ENCODE assay signal across 17 cellular contexts in genomic region chr10:13095094-13095493, GRCh38. TPM values are rescaled to one million over a fixed set of nuclear protein-coding genes. Genes with fewer than 3 reads are reported as not detected.
DNase-seq lines count a peak whose midpoint lies in the region; ATAC-seq, FAIRE-seq and TF ChIP-seq lines count a peak whose summit lies in the region.
"Had no signal": no experiment of that assay in that cellular context is flagged by ENCODE, and none has a peak within 500 bp of the region (broad histone marks: within the 10 kb centered on the region; RNA-seq: fewer than 3 reads in every experiment).

No MANE protein-coding gene starts in this region.

- CTCF ChIA-PET in HepG2 (lab: Yijun Ruan, JAX; ENCODE audit: low intra/inter-chr PET ratio, low total read pairs), result no interaction called here
- CTCF ChIA-PET in K562 (lab: Yijun Ruan, JAX; ENCODE audit: low intra/inter-chr PET ratio), result no interaction called here
- CTCF ChIA-PET in RWPE1 (lab: Yijun Ruan, JAX), result no interaction called here

- no peaks in the 10 kb centered on the region for H3K36me3 ChIP-seq in HepG2 (replicated peaks in 1 of 2; ENCODE audit: control insufficient read depth in 1 of 2, insufficient read depth in 2 of 2, low read length in 2 of 2)
- no peaks in the 10 kb centered on the region for H3K36me3 ChIP-seq in right lobe of liver
- no peaks in the 10 kb centered on the region for H3K36me3 ChIP-seq in K562 (ENCODE audit: control insufficient read depth, insufficient read depth, low read length)

- H3K9me1 ChIP-seq in K562 (ENCODE audit: control insufficient read depth, insufficient read depth, low read length), result no peaks in the 10 kb centered on the region

- 3% methylated on average over 3 of the region's 3 CpGs for WGBS in HepG2 (ENCODE audit: low lambda C conversion rate)
- WGBS in right lobe of liver (ENCODE audit: insufficient coverage, low coverage, low lambda C conversion rate, missing lambda C conversion rate), result 40% methylated on average over 3 of the region's 3 CpGs
- WGBS in K562 (ENCODE audit: insufficient coverage, low coverage, missing lambda C conversion rate), result 14% methylated on average over 3 of the region's 3 CpGs

- intact Hi-C loops in HepG2 (cut with micrococcal nuclease; ENCODE audit: unreplicated experiment) (no loop called here), right lobe of liver (cut with DNase I) (no loop called here), K562 (cut with micrococcal nuclease) (no loop called here)

- TF ChIP-seq EP300 in HepG2 (IDR thresholded peaks at IDR 0.05; ENCODE audit: low read depth in 2 of 2, low read length in 2 of 2) (no peak), HepG2 (CRISPR knock-in tag; IDR thresholded peaks at IDR 0.05; ENCODE audit: borderline replicate concordance) (no peak), K562 (IDR thresholded peaks at IDR 0.05; ENCODE audit: low read length) (no peak)

- no peaks in the 10 kb centered on the region; a peak in 2 of 5 replicates for H3K27me3 ChIP-seq in HepG2 (ENCODE audit: control insufficient read depth in 1 of 2, insufficient read depth in 2 of 2, low read length in 2 of 2)
- H3K27me3 ChIP-seq in right lobe of liver, result no peaks in the 10 kb centered on the region
- no peaks in the 10 kb centered on the region for H3K27me3 ChIP-seq in K562 (ENCODE audit: control insufficient read depth in 2 of 2, insufficient read depth in 2 of 2, low read length in 2 of 2)

- TF ChIP-seq RAD21 in HepG2 (CRISPR knock-in tag; IDR thresholded peaks at IDR 0.05) (no peak), K562 (CRISPR knock-in tag; conservative IDR thresholded peaks at IDR 0.05 in 1 of 2, IDR thresholded peaks at IDR 0.05 in 1 of 2) (no peak)

- POLR2A ChIA-PET in HepG2 (lab: Yijun Ruan, JAX), result no interaction called here
- POLR2A ChIA-PET in K562 (lab: Yijun Ruan, JAX), result no interaction called here
- POLR2A ChIA-PET in RWPE1 (lab: Yijun Ruan, JAX; ENCODE audit: low non-redundant PET), result no interaction called here

- H2AFZ ChIP-seq in HepG2 (ENCODE audit: low read length) (no peak overlapping the region), K562 (ENCODE audit: low read depth, low read length) (0 out of 2 replicates have a peak overlapping the region, but pooled peaks have one; percentile 11)

- in situ Hi-C loops in HepG2 (cut with HindIII; ENCODE audit: extremely low pct_ligation_motif_present, low pct_unique_long_range_greater_than_20kb) (no loop called here), K562 (cut with MboI) (no loop called here)

- H3K27ac ChIP-seq in HepG2 (ENCODE audit: extremely low read length, insufficient read depth, low read length) (no peak overlapping the region), right lobe of liver (no peak overlapping the region), K562 (ENCODE audit: extremely low read depth, low read depth, low read length) (no peak overlapping the region), RWPE1 (no peak overlapping the region)

- FAIRE-seq in HepG2 (lab: Jason Lieb, UNC), result no peak
- no peak for FAIRE-seq in K562 (lab: Jason Lieb, UNC)
- FAIRE-seq: G401.6, GM12891 had no signal

- TF ChIP-seq POLR2A in HepG2 (IDR thresholded peaks at IDR 0.05; ENCODE audit: insufficient read depth in 1 of 2, low read depth in 2 of 2, low read length in 2 of 2), result no peak
- no peak for TF ChIP-seq POLR2A in right lobe of liver (IDR thresholded peaks at IDR 0.05)
- no peak for TF ChIP-seq POLR2A in K562 (conservative IDR thresholded peaks at IDR 0.05)

- no peak overlapping the region for H3K9ac ChIP-seq in HepG2 (ENCODE audit: insufficient read depth, low read depth, low read length)
- no peak overlapping the region for H3K9ac ChIP-seq in K562 (ENCODE audit: insufficient read depth in 1 of 2, low read depth in 2 of 2, low read length in 2 of 2)

- H3K4me2 ChIP-seq in HepG2 (ENCODE audit: low read depth, low read length) (no peak overlapping the region), K562 (ENCODE audit: insufficient read depth, low read length) (no peak overlapping the region; the same call in 1 of the 2 replicates)

- H4K20me1 ChIP-seq in HepG2 (ENCODE audit: insufficient read depth, low read length) (no peaks in the 10 kb centered on the region), K562 (replicated peaks; ENCODE audit: control insufficient read depth, insufficient read depth, low read length) (no peaks in the 10 kb centered on the region)

- no peaks in the 10 kb centered on the region for H3K9me3 ChIP-seq in HepG2 (ENCODE audit: low read length)
- no peaks in the 10 kb centered on the region for H3K9me3 ChIP-seq in right lobe of liver
- H3K9me3 ChIP-seq in K562 (replicated peaks; ENCODE audit: control insufficient read depth, insufficient read depth, low read depth, low read length), result no peaks in the 10 kb centered on the region

- BruUV-seq in HepG2 (replicated peaks; lab: Mats Ljungman, UMichigan), result no TSS peak
- no TSS peak for BruUV-seq in K562 (replicated peaks; lab: Mats Ljungman, UMichigan)

- H3K79me2 ChIP-seq in HepG2 (ENCODE audit: insufficient read depth, low read length), result no peaks in the 10 kb centered on the region
- no peaks in the 10 kb centered on the region for H3K79me2 ChIP-seq in K562 (ENCODE audit: control insufficient read depth, insufficient read depth, low read length)

- no peak for DNase-seq in HepG2 (ENCODE audit: low spot score)
- DNase-seq in right lobe of liver, result no peak
- no peak for DNase-seq in K562 (ENCODE audit: extremely low read depth in 1 of 4, low spot score in 3 of 4)
- peak; percentile 27 for DNase-seq in fibroblast of villous mesenchyme (ENCODE audit: low read depth)
- DNase-seq in HuH-7.5 (ENCODE audit: low spot score), result no peak
- no peak for DNase-seq in RWPE1 (ENCODE audit: low spot score)
- DNase-seq: 8988T; ACHN; C1 segment of cervical spinal cord; CD4-positive, alpha-beta memory T cell; DMS79 treated with DMSO at 0.1 percent for 48 hours; EL; GOT3; H9 had no signal

- TF ChIP-seq CTCF in HepG2 (CRISPR knock-in tag; IDR thresholded peaks at IDR 0.05) (no peak), right lobe of liver (IDR thresholded peaks at IDR 0.05) (no peak), K562 (IDR thresholded peaks at IDR 0.05 in 2 of 3, conservative IDR thresholded peaks at IDR 0.05 in 1 of 3; ENCODE audit: insufficient read depth in 2 of 3, low read depth in 1 of 3, low read length in 3 of 3) (no peak), fibroblast of villous mesenchyme (IDR thresholded peaks at IDR 0.05; ENCODE audit: insufficient read depth, low read depth, low read length) (no peak), RWPE1 (conservative IDR thresholded peaks at IDR 0.05; ENCODE audit: low read depth) (no peak)

- H3K4me1 ChIP-seq in HepG2 (ENCODE audit: insufficient read depth, low read length), result peaks cover 21% of the 10 kb centered on the region
- H3K4me1 ChIP-seq in right lobe of liver, result peaks cover 0 to 14% (median 3%) of the 10 kb centered on the region in 4 donors
- H3K4me1 ChIP-seq in K562 (replicated peaks in 1 of 2; ENCODE audit: control insufficient read depth in 2 of 2, insufficient read depth in 2 of 2, low read length in 2 of 2), result peaks cover 6 to 18% of the 10 kb centered on the region in 2 experiments; a peak in 4 of 5 replicates

- ATAC-seq in HepG2 (no peak), right lobe of liver (no peak), K562 (no peak), HG03565 (IDR thresholded peaks at IDR 0.05; ENCODE audit: unreplicated experiment) (no peak)

- H3K4me3 ChIP-seq in HepG2 (replicated peaks in 1 of 3; ENCODE audit: insufficient read depth in 1 of 3, low read depth in 2 of 3, low read length in 3 of 3), result no peak overlapping the region
- H3K4me3 ChIP-seq in right lobe of liver, result no peak overlapping the region
- H3K4me3 ChIP-seq in K562, result no peak overlapping the region
- no peak overlapping the region for H3K4me3 ChIP-seq in fibroblast of villous mesenchyme (ENCODE audit: low read depth, low read length)

RNA-seq across cellular contexts. Expression of gene OPTN, which starts 4.9 kb away (rescaled TPM):
- total RNA-seq in HepG2 (2016; rRNA removed; fragmentation: Illumina TruSeq; extraction: Trizol) (13.4 and 16.9 TPM in 2 replicates), right lobe of liver (10 to 100 TPM; 30.4 to 70.7 (median 36.9) TPM), K562 (2014; rRNA removed) (5.8 and 6.0 TPM in 2 replicates), K562 (2014; rRNA removed; fragmentation: Illumina TruSeq; extraction: Trizol) (4.7 and 4.8 TPM in 2 replicates), K562 (2015; rRNA removed; fragmentation: Illumina TruSeq; extraction: Trizol) (3.0 and 3.4 TPM in 2 replicates), K562 (2021) (5.3 and 6.8 TPM in 2 replicates), fibroblast of villous mesenchyme (90.2 and 125 TPM in 2 replicates)
- total RNA-seq in HepG2 (2016; cell fraction: cytosol; rRNA removed; fragmentation: Illumina TruSeq; extraction: Trizol; ENCODE audit: low read depth), result 11.6 and 11.9 TPM in 2 replicates
- 13.1 and 15.3 TPM in 2 replicates for total RNA-seq in HepG2 (2016; cell fraction: insoluble cytoplasmic fraction; rRNA removed; fragmentation: Illumina TruSeq; extraction: Trizol)
- 17.8 and 18.8 TPM in 2 replicates for total RNA-seq in HepG2 (2016; cell fraction: membrane; rRNA removed; fragmentation: Illumina TruSeq; extraction: Trizol)
- 6.5 and 7.6 TPM in 2 replicates for total RNA-seq in HepG2 (2016; cell fraction: nucleus; rRNA removed; fragmentation: Illumina TruSeq; extraction: Trizol)
- polyA plus RNA-seq in HepG2 (2011; rRNA removed) (46.6 and 48.0 TPM in 2 replicates), K562 (2011; rRNA removed) (4.6 and 5.0 TPM in 2 replicates), K562 (2014; fragmentation: Illumina TruSeq; extraction: Trizol) (5.2 and 5.3 TPM in 2 replicates), K562 (2014; fragmentation: Nextera tagmentation; extraction: Ambion mirVana) (1 to 10 TPM; 2.2 to 2.4 TPM), K562 (2014; rRNA removed) (4.1 and 5.1 TPM in 2 replicates)
- 19.2 and 26.0 TPM in 2 replicates for polyA plus RNA-seq in HepG2 (2011; cell fraction: cytosol; rRNA removed)
- polyA plus RNA-seq in HepG2 (2011; cell fraction: nucleus; rRNA removed), result 19.2 and 23.7 TPM in 2 replicates
- 114 and 116 TPM in 2 replicates for polyA plus RNA-seq in HepG2 (2012)
- polyA plus RNA-seq in HepG2 (2016; cell fraction: cytosol; fragmentation: Illumina TruSeq; extraction: Trizol; ENCODE audit: low read depth), result 18.1 and 18.2 TPM in 2 replicates
- 18.4 and 22.2 TPM in 2 replicates for polyA plus RNA-seq in HepG2 (2016; cell fraction: insoluble cytoplasmic fraction; fragmentation: Illumina TruSeq; extraction: Trizol; ENCODE audit: low read depth)
- 19.3 and 20.2 TPM in 2 replicates for polyA plus RNA-seq in HepG2 (2016; cell fraction: membrane; fragmentation: Illumina TruSeq; extraction: Trizol; ENCODE audit: low read depth)
- 16.6 and 18.0 TPM in 2 replicates for polyA plus RNA-seq in HepG2 (2016; cell fraction: nucleus; fragmentation: Illumina TruSeq; extraction: Trizol; ENCODE audit: insufficient read depth, low read depth)
- 20.0 and 23.0 TPM in 2 replicates for polyA minus RNA-seq in HepG2 (2011; rRNA and poly(A)+ RNA removed; ENCODE audit: low replicate concordance)
- polyA minus RNA-seq in HepG2 (2011; cell fraction: cytosol; rRNA and poly(A)+ RNA removed), result 12.0 and 26.7 TPM in 2 replicates
- polyA minus RNA-seq in HepG2 (2011; cell fraction: nucleus; rRNA and poly(A)+ RNA removed), result 34.8 and 39.0 TPM in 2 replicates
- 3.1 and 10.3 TPM in 2 replicates for total RNA-seq in K562 (2011; cell fraction: chromatin; rRNA removed; ENCODE audit: low replicate concordance)
- total RNA-seq in K562 (2011; cell fraction: nucleolus; rRNA removed), result 1.6 and 1.7 TPM in 2 replicates
- total RNA-seq in K562 (2011; cell fraction: nucleoplasm; rRNA removed), result 3.6 and 8.3 TPM in 2 replicates
- 0.79 and 1.8 TPM in 2 replicates for polyA plus RNA-seq in K562 (2011; cell fraction: cytosol; rRNA removed)
- 3.9 and 4.8 TPM in 2 replicates for polyA plus RNA-seq in K562 (2011; cell fraction: nucleus; rRNA removed)
- 13.6 and 29.9 TPM in 2 replicates for polyA plus RNA-seq in K562 (2012)
- 5.0 and 5.8 TPM in 2 replicates for polyA minus RNA-seq in K562 (2011; rRNA and poly(A)+ RNA removed)
- polyA minus RNA-seq in K562 (2011; cell fraction: cytosol; rRNA and poly(A)+ RNA removed), result 1.9 and 4.8 TPM in 2 replicates
- 1.3 and 2.6 TPM in 2 replicates for polyA minus RNA-seq in K562 (2011; cell fraction: nucleus; rRNA and poly(A)+ RNA removed)

Comparison
In these comparisons a context has a peak if more than half of its experiments do, and no peak if none do; other contexts are left out.
1. Of the 241 proteins assayed by ChIP-seq in both HepG2 and K562: peak only in HepG2: none; only in K562: FOSL1; in both: none; in neither: 239; mixed calls (peak in some experiments, not most) for 1.